Comparison of ENCODE assay signal across 28 cellular contexts in the genomic region with DNA sequence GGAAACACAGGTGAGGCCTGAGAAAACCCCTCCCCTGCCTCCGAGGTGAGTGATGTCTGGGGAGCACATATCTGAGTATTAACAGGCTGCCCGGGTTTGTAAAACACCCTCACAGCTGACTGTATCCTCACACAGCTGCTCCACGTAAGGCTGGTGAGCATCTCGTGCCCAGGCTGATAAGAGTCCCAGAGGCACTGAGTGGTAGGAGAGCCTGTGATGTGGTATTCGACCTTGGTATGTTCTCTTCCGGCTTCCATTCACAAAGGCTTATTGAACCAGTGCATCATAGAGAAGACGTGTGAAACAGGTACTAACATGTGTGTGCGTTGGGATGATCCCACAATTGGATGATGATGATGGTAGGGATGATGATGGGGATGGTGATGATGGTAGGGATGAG.
"Had no signal": no experiment of that assay in that cellular context is flagged by ENCODE, and none has a peak within 500 bp of the region (broad histone marks: within the 10 kb centered on the region; RNA-seq: fewer than 3 reads in every experiment).

No MANE protein-coding gene starts in this region.

- H3K27me3 ChIP-seq: neural progenitor cell, ovary, testis, upper lobe of right lung, vagina had no signal

- DNase-seq: natural killer cell; occipital lobe; ovary; posterior cingulate gyrus; psoas muscle; right cardiac atrium; spleen; stimulated activated CD4-positive, alpha-beta T cell treated with anti-CD3 and anti-CD28 coated beads, Interleukin-12 subunit alpha, Interleukin-12 subunit beta, amount 100 ng/mL, for 4 hours; stimulated activated CD4-positive, alpha-beta T cell treated with anti-CD3 and anti-CD28 coated beads, Interleukin-1b, Interleukin-23, amount 100 ng/mL, for 48 hours; stimulated activated CD4-positive, alpha-beta T cell treated with anti-CD3 and anti-CD28 coated beads, Interleukin-4, amount 100 ng/mL, for 1 hour; stimulated activated CD4-positive, alpha-beta T cell treated with anti-CD3 and anti-CD28 coated beads, Interleukin-4, amount 100 ng/mL, for 4 hours; stimulated activated CD8-positive, alpha-beta memory T cell treated with anti-CD3 and anti-CD28 coated beads, Interleukin-4, amount 100 ng/mL, for 48 hours; stimulated activated naive CD4-positive, alpha-beta T cell; stimulated activated naive CD8-positive, alpha-beta T cell treated with anti-CD3 and anti-CD28 coated beads, Interleukin-15, amount 100 ng/mL, for 72 hours; stimulated activated naive CD8-positive, alpha-beta T cell treated with anti-CD3 and anti-CD28 coated beads, Interleukin-15, Interleukin-2, amounts not matched to agents 100 U/mL and 50 U/mL, for 24 hours; substantia nigra; testis; tibial artery; transverse colon; upper lobe of right lung had no signal

- H3K4me1 ChIP-seq: neural progenitor cell, parathyroid adenoma, psoas muscle, spleen, suprapubic skin, testis, tibial artery, transverse colon, upper lobe of right lung had no signal

- H3K4me2 ChIP-seq: neural progenitor cell, smooth muscle cell had no signal

- H3K79me2 ChIP-seq: parathyroid adenoma had no signal

- H3K4me3 ChIP-seq: neural progenitor cell, ovary, psoas muscle, skin epidermis, smooth muscle cell, spleen, suprapubic skin, testis, tibial artery, transverse colon, upper lobe of right lung, vagina had no signal

- H2AFZ ChIP-seq: neural progenitor cell, parathyroid adenoma had no signal

- H3K36me3 ChIP-seq: neural progenitor cell, ovary, spleen, suprapubic skin, tibial artery, transverse colon, upper lobe of right lung, vagina had no signal

- H3K9ac ChIP-seq: neural progenitor cell, parathyroid adenoma had no signal

- H3K27ac ChIP-seq: neural progenitor cell, ovary, parathyroid adenoma, psoas muscle, skin epidermis, spleen, suprapubic skin, testis, tibial artery, transverse colon, upper lobe of right lung, vagina had no signal

- ATAC-seq: natural killer cell; psoas muscle; right cardiac atrium; sciatic nerve; stimulated activated memory B cell treated with anti-CD40 and anti-IgM and Interleukin-4, amounts not matched to agents 10 μg/mL and 1 μg/mL and 100 μg/mL, for 72 hours; stimulated activated naive CD8-positive, alpha-beta T cell treated with anti-CD3 and anti-CD28 coated beads, Interleukin-15, amount 100 ng/mL, for 72 hours; stimulated activated naive CD8-positive, alpha-beta T cell treated with anti-CD3 and anti-CD28 coated beads, Interleukin-15, Interleukin-2, amounts not matched to agents 100 U/mL and 50 U/mL, for 24 hours; upper lobe of right lung had no signal

- H3K9me3 ChIP-seq: ovary, psoas muscle, spleen, suprapubic skin, testis, tibial artery, transverse colon, upper lobe of right lung, vagina had no signal
